ENCODE assay signal across 8 cellular contexts in genomic region chr9:128361981-128362646, GRCh38. TPM values are rescaled to one million over a fixed set of nuclear protein-coding genes. Genes with fewer than 3 reads are reported as not detected.
DNase-seq lines count a peak whose midpoint lies in the region; ATAC-seq, FAIRE-seq and TF ChIP-seq lines count a peak whose summit lies in the region.

No MANE protein-coding gene starts in this region.

- H2AFZ ChIP-seq in keratinocyte (ENCODE audit: control insufficient read depth, low read length) = peak overlapping the region; percentile 90

- no peaks in the 10 kb centered on the region for H3K9me1 ChIP-seq in keratinocyte (ENCODE audit: control insufficient read depth, extremely low read depth, insufficient read depth, low read length)

- dilution Hi-C loops in keratinocyte (cut with MboI; ENCODE audit: extremely low pct_ligation_motif_present, low sequenced_read_pairs) = no loop called here

- TF ChIP-seq CTCF in GM10266 (IDR thresholded peaks at IDR 0.05; ENCODE audit: control insufficient read depth, insufficient read depth, low read depth, missing control alignments) (peak; percentile 96), WTC11 (IDR thresholded peaks at IDR 0.05) (peak; percentile 85), keratinocyte (optimal IDR thresholded peaks at IDR 0.05 in 1 of 3, IDR thresholded peaks at IDR 0.05 in 1 of 3, conservative IDR thresholded peaks at IDR 0.05 in 1 of 3; ENCODE audit: extremely low read depth in 1 of 3, insufficient read depth in 2 of 3, low read length in 3 of 3) (peak; percentile 91 to 98 (median 97))

- peak; percentile 85 for DNase-seq in GM10266 (ENCODE audit: extremely low spot score)
- DNase-seq in NCI-H2171 (lab: John Stamatoyannopoulos, UW) = peak; percentile 89
- peak; percentile 88 for DNase-seq in WTC11 (ENCODE audit: low spot score)
- DNase-seq in caudate nucleus (lab: John Stamatoyannopoulos, UW) = peak in 59 of 61 donors; percentile 48 to 95 (median 84)
- DNase-seq in keratinocyte (ENCODE audit: low read depth, low spot score) = no peak
- DNase-seq in stimulated activated CD4-positive, alpha-beta T cell treated with anti-CD3 and anti-CD28 coated beads, Interleukin-12 subunit alpha, Interleukin-12 subunit beta, amount 100 ng/mL, for 48 hours (ENCODE audit: low read depth in 2 of 3, low spot score in 1 of 3) = peak; percentile 43 to 61 (median 56)

- H3K4me1 Mint-ChIP-seq in WTC11 = peaks cover 40% of the 10 kb centered on the region

- ATAC-seq in HG02938 (IDR thresholded peaks at IDR 0.05; ENCODE audit: unreplicated experiment) = peak; percentile 59
- ATAC-seq in WTC11 = peak; percentile 66
- no peak for ATAC-seq in HG03469 (IDR thresholded peaks at IDR 0.05; ENCODE audit: unreplicated experiment)

- H3K4me2 ChIP-seq in keratinocyte (ENCODE audit: control insufficient read depth, extremely low read depth, insufficient read depth, low read depth, low read length) = peak overlapping the region; percentile 95

- peak overlapping the region; percentile 54 for H3K9ac ChIP-seq in keratinocyte (ENCODE audit: control insufficient read depth, extremely low read depth, insufficient read depth, low read length)

- H3K4me3 ChIP-seq in keratinocyte (ENCODE audit: control insufficient read depth in 2 of 3, extremely low read depth in 1 of 3, insufficient read depth in 2 of 3, low read depth in 1 of 3, low read length in 3 of 3) = peak overlapping the region; percentile 23 to 71 (median 62)

- H3K27me3 Mint-ChIP-seq in WTC11 (ENCODE audit: low read depth) = peaks cover 57% of the 10 kb centered on the region

- CTCF ChIA-PET in WTC11 (lab: Charles Lee) = interaction anchor here (0.8 to 10.8 kb wide), 28 partner anchors 9 to 245 kb away, joined by 3 to 248 read pairs (median 5); partner anchors contain the start of genes CERCAM, GOLGA2, SPTAN1 and SWI5

- H3K27ac Mint-ChIP-seq in WTC11 = no peak overlapping the region

- no peaks in the 10 kb centered on the region for H3K79me2 ChIP-seq in keratinocyte (ENCODE audit: control insufficient read depth, insufficient read depth, low read length)

- H3K27me3 ChIP-seq in keratinocyte (ENCODE audit: control insufficient read depth, extremely low read depth, insufficient read depth, low read length) = no peaks in the 10 kb centered on the region

- H3K4me1 ChIP-seq in keratinocyte (ENCODE audit: control insufficient read depth, extremely low read depth, insufficient read depth, low read length) = peaks cover 20% of the 10 kb centered on the region

- H3K4me3 Mint-ChIP-seq in WTC11 = peak overlapping the region; percentile 43

- H4K20me1 ChIP-seq in keratinocyte (ENCODE audit: control insufficient read depth, extremely low read depth, insufficient read depth, low read length) = no peaks in the 10 kb centered on the region

- H3K9me3 Mint-ChIP-seq in WTC11 = no peaks in the 10 kb centered on the region

- POLR2A ChIA-PET in WTC11 (lab: Charles Lee) = interaction anchor here (0.7 to 1.3 kb wide), 4 partner anchors 9 to 50 kb away, joined by 3 to 7 read pairs (median 4); partner anchors contain the start of gene URM1

- H3K9me3 ChIP-seq in keratinocyte (ENCODE audit: control insufficient read depth, low read depth, low read length) = no peaks in the 10 kb centered on the region

- H3K36me3 Mint-ChIP-seq in WTC11 = no peaks in the 10 kb centered on the region

- no peak for FAIRE-seq in keratinocyte (lab: Jason Lieb, UNC)

- peaks cover 0 to 9% of the 10 kb centered on the region in 2 experiments for H3K36me3 ChIP-seq in keratinocyte (ENCODE audit: control insufficient read depth in 2 of 2, extremely low read depth in 1 of 2, insufficient read depth in 2 of 2, low read length in 2 of 2)

- peak overlapping the region; percentile 93 for H3K27ac ChIP-seq in caudate nucleus (ENCODE audit: low read depth, low read length)
- H3K27ac ChIP-seq in keratinocyte (ENCODE audit: control insufficient read depth, insufficient read depth, low read length) = peak overlapping the region; percentile 26

TF ChIP-seq in WTC11, 78 proteins besides CTCF, POLR2A, EP300 and RAD21 (continues in another document):
- TF ChIP-seq ZNF219 (CRISPR knock-in tag; IDR thresholded peaks at IDR 0.05; ENCODE audit: borderline replicate concordance) (no peak), ZNF138 (CRISPR knock-in tag; conservative IDR thresholded peaks at IDR 0.05) (0 out of 2 replicates have a peak, but pooled peaks have one; percentile 51), HMGXB4 (CRISPR knock-in tag; IDR thresholded peaks at IDR 0.05) (no peak), GTF2I (CRISPR knock-in tag; conservative IDR thresholded peaks at IDR 0.05) (no peak), PREB (CRISPR knock-in tag; IDR thresholded peaks at IDR 0.05; ENCODE audit: borderline replicate concordance) (no peak), PRRX2 (CRISPR knock-in tag; IDR thresholded peaks at IDR 0.05) (no peak)

RNA-seq across cellular contexts. Expression of gene URM1, which starts 9.1 kb away (rescaled TPM):
- total RNA-seq in WTC11 (2021) = 52.0 to 67.9 TPM (median 54.3 TPM) in 3 replicates
- 29.1 to 32.4 TPM (median 31.1 TPM) in 3 replicates for polyA plus RNA-seq in keratinocyte
- 16.3 TPM for polyA plus RNA-seq in keratinocyte (2011; ENCODE audit: low read depth)
- 36.1 and 42.7 TPM in 2 replicates for polyA plus RNA-seq in keratinocyte (2011; cell fraction: cytosol; rRNA removed)
- 26.5 and 29.4 TPM in 2 replicates for polyA plus RNA-seq in keratinocyte (2011; cell fraction: nucleus; rRNA removed)
- 32.5 and 33.6 TPM in 2 replicates for polyA plus RNA-seq in keratinocyte (2012; ENCODE audit: low replicate concordance)
- 28.4 to 49.4 TPM (median 35.9 TPM) in 3 replicates for polyA minus RNA-seq in keratinocyte
- polyA minus RNA-seq in keratinocyte (2011; cell fraction: cytosol; rRNA and poly(A)+ RNA removed) = 29.2 TPM
- 6.3 and 6.9 TPM in 2 replicates for polyA minus RNA-seq in keratinocyte (2011; cell fraction: nucleus; rRNA and poly(A)+ RNA removed)

RNA-seq across cellular contexts. Expression of gene SLC27A4, which starts 21.8 kb away (rescaled TPM):
- total RNA-seq in WTC11 (2021) = 20.8 to 23.8 TPM (median 21.2 TPM) in 3 replicates
- 17.3 to 30.2 TPM (median 21.4 TPM) in 3 replicates for polyA plus RNA-seq in keratinocyte
- polyA plus RNA-seq in keratinocyte (2011; ENCODE audit: low read depth) = 13.3 TPM
- 13.4 and 25.3 TPM in 2 replicates for polyA plus RNA-seq in keratinocyte (2011; cell fraction: cytosol; rRNA removed)
- polyA plus RNA-seq in keratinocyte (2011; cell fraction: nucleus; rRNA removed) = 44.0 and 48.8 TPM in 2 replicates
- polyA plus RNA-seq in keratinocyte (2012; ENCODE audit: low replicate concordance) = 34.4 and 36.0 TPM in 2 replicates
- polyA minus RNA-seq in keratinocyte = 31.8 to 73.8 TPM (median 32.6 TPM) in 3 replicates
- polyA minus RNA-seq in keratinocyte (2011; cell fraction: cytosol; rRNA and poly(A)+ RNA removed) = 48.5 TPM
- 54.5 and 59.6 TPM in 2 replicates for polyA minus RNA-seq in keratinocyte (2011; cell fraction: nucleus; rRNA and poly(A)+ RNA removed)

RNA-seq across cellular contexts. Expression of gene COQ4, which starts 39.5 kb away (rescaled TPM):
- total RNA-seq in WTC11 (2021) = 31.3 to 45.3 TPM (median 33.6 TPM) in 3 replicates
- 32.6 to 39.8 TPM (median 33.4 TPM) in 3 replicates for polyA plus RNA-seq in keratinocyte
- 9.3 TPM for polyA plus RNA-seq in keratinocyte (2011; ENCODE audit: low read depth)
- polyA plus RNA-seq in keratinocyte (2011; cell fraction: cytosol; rRNA removed) = 20.0 and 33.2 TPM in 2 replicates
- polyA plus RNA-seq in keratinocyte (2011; cell fraction: nucleus; rRNA removed) = 62.1 and 78.2 TPM in 2 replicates
- polyA plus RNA-seq in keratinocyte (2012; ENCODE audit: low replicate concordance) = 30.5 and 33.2 TPM in 2 replicates
- polyA minus RNA-seq in keratinocyte = 24.2 to 32.6 TPM (median 31.0 TPM) in 3 replicates
- polyA minus RNA-seq in keratinocyte (2011; cell fraction: cytosol; rRNA and poly(A)+ RNA removed) = 33.8 TPM
- 18.9 and 26.2 TPM in 2 replicates for polyA minus RNA-seq in keratinocyte (2011; cell fraction: nucleus; rRNA and poly(A)+ RNA removed)

RNA-seq across cellular contexts. Expression of gene TRUB2, which starts 39.9 kb away (rescaled TPM):
- total RNA-seq in WTC11 (2021) = 33.1 to 35.0 TPM (median 33.2 TPM) in 3 replicates
- polyA plus RNA-seq in keratinocyte = 15.5 to 25.8 TPM (median 17.2 TPM) in 3 replicates
- polyA plus RNA-seq in keratinocyte (2011; ENCODE audit: low read depth) = 12.6 TPM
- polyA plus RNA-seq in keratinocyte (2011; cell fraction: cytosol; rRNA removed) = 12.7 and 14.5 TPM in 2 replicates
- 13.6 and 14.5 TPM in 2 replicates for polyA plus RNA-seq in keratinocyte (2011; cell fraction: nucleus; rRNA removed)
- 17.4 and 26.2 TPM in 2 replicates for polyA plus RNA-seq in keratinocyte (2012; ENCODE audit: low replicate concordance)
- 17.7 to 27.2 TPM (median 22.5 TPM) in 3 replicates for polyA minus RNA-seq in keratinocyte
- 13.8 TPM for polyA minus RNA-seq in keratinocyte (2011; cell fraction: cytosol; rRNA and poly(A)+ RNA removed)
- polyA minus RNA-seq in keratinocyte (2011; cell fraction: nucleus; rRNA and poly(A)+ RNA removed) = 9.0 and 10.5 TPM in 2 replicates

RNA-seq across cellular contexts. Expression of gene CERCAM, which starts 58.5 kb away (rescaled TPM):
- total RNA-seq in WTC11 (2021) = 13.7 to 15.9 TPM (median 15.2 TPM) in 3 replicates
- 15.9 to 39.7 TPM (median 25.9 TPM) in 3 replicates for polyA plus RNA-seq in keratinocyte
- 11.3 TPM for polyA plus RNA-seq in keratinocyte (2011; ENCODE audit: low read depth)
- polyA plus RNA-seq in keratinocyte (2011; cell fraction: cytosol; rRNA removed) = 15.2 and 27.3 TPM in 2 replicates
- 32.0 and 44.1 TPM in 2 replicates for polyA plus RNA-seq in keratinocyte (2011; cell fraction: nucleus; rRNA removed)
- 12.0 and 23.8 TPM in 2 replicates for polyA plus RNA-seq in keratinocyte (2012; ENCODE audit: low replicate concordance)
- polyA minus RNA-seq in keratinocyte = 10.1 to 38.8 TPM (median 35.6 TPM) in 3 replicates
- polyA minus RNA-seq in keratinocyte (2011; cell fraction: cytosol; rRNA and poly(A)+ RNA removed) = 57.9 TPM
- polyA minus RNA-seq in keratinocyte (2011; cell fraction: nucleus; rRNA and poly(A)+ RNA removed) = 35.7 and 36.8 TPM in 2 replicates
